ENCODE assay signal across 23 cellular contexts in the genomic region with DNA sequence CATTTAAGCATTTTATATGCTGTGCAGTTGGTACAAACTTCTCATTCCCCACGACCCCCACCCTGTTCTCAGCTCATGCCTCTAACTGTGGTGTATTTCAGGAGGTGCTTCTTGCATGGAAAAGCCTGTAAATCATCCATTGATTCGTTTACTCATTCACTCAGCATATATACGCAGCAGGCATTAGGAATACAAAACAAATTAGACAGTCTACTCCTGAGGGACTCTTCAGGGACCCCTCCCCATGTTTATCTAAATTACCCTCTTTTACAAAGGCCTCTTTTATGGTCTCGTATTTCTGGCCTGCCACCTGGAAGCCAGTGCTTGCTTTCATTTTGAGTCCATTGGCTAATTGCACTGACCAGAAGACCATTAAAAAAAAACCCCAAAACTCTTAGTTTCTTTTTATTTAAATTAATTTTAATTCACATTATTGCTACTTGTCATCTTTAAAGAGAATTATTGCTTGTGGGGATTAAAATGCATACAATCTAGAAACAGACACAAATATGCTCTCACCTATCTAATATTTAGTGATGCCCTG.
DNase-seq lines count a peak whose midpoint lies in the region; ATAC-seq lines count a peak whose summit lies in the region.
"Had no signal": no experiment of that assay in that cellular context is flagged by ENCODE, and none has a peak within 500 bp of the region (broad histone marks: within the 10 kb centered on the region; RNA-seq: fewer than 3 reads in every experiment).

No MANE protein-coding gene starts in this region.

- peak; percentile 20 for DNase-seq in NCI-H510A treated with DMSO at 0.1 percent for 48 hours (lab: John Stamatoyannopoulos, UW)
- no peak for DNase-seq in NCI-H510A (lab: John Stamatoyannopoulos, UW)
- peak; percentile 10 for DNase-seq in NCI-H345 treated with DMSO at 0.1 percent for 48 hours (lab: John Stamatoyannopoulos, UW; ENCODE audit: unreplicated experiment)
- DNase-seq in NCI-H524 (lab: John Stamatoyannopoulos, UW), result no peak
- DNase-seq in DMS153 treated with DMSO at 0.1 percent for 48 hours (lab: John Stamatoyannopoulos, UW; ENCODE audit: unreplicated experiment), result no peak
- DNase-seq: activated CD4-positive, alpha-beta T cell treated with anti-CD3 and anti-CD28 coated beads for 48 hours; activated gamma-delta T cell; activated T-cell treated with anti-CD3 and anti-CD28 coated beads, Interleukin-2, amount 50 U/mL, for 1 hour; HFFc6; hypothalamus; immature natural killer cell; Kasumi-1; OCI-M1 had no signal

- no peak overlapping the region for H3K4me3 Mint-ChIP-seq in stimulated activated memory B cell treated with anti-CD40 and anti-IgM and Interleukin-4, amounts not matched to agents 10 μg/mL and 1 μg/mL and 100 μg/mL, for 72 hours
- H3K4me3 Mint-ChIP-seq: HFFc6; immature natural killer cell; memory B cell; stimulated activated naive CD8-positive, alpha-beta T cell treated with anti-CD3 and anti-CD28 coated beads, Interleukin-15, Interleukin-2, amounts not matched to agents 100 ng/mL and 50 ng/mL, for 24 hours; T-helper 2 cell treated with Interferon-gamma antibody and Interleukin-4, amounts not matched to agents 5 μg/mL and 100 μg/mL, for 36 hours had no signal

- no peak for ATAC-seq in stimulated activated memory B cell treated with anti-CD40 and anti-IgM and Interleukin-4, amounts not matched to agents 10 μg/mL and 1 μg/mL and 100 μg/mL, for 72 hours
- no peak for ATAC-seq in HG03025 (IDR thresholded peaks at IDR 0.05; ENCODE audit: low FRiP score, unreplicated experiment)
- ATAC-seq: left lobe of liver had no signal

- H3K36me3 Mint-ChIP-seq in stimulated activated memory B cell treated with anti-CD40 and anti-IgM and Interleukin-4, amounts not matched to agents 10 μg/mL and 1 μg/mL and 100 μg/mL, for 72 hours, result no peaks in the 10 kb centered on the region
- H3K36me3 Mint-ChIP-seq: immature natural killer cell, memory B cell had no signal

- H3K36me3 ChIP-seq in ectodermal cell (ENCODE audit: control insufficient read depth, insufficient read depth, low read length), result no peaks in the 10 kb centered on the region
- H3K36me3 ChIP-seq: thoracic aorta, vagina had no signal

- H3K4me3 ChIP-seq in ectodermal cell (ENCODE audit: insufficient read depth, low read depth, low read length), result no peak overlapping the region
- H3K4me3 ChIP-seq: thoracic aorta, vagina had no signal

- H3K9me3 ChIP-seq in ectodermal cell (ENCODE audit: control insufficient read depth, low read length), result peaks cover 2% of the 10 kb centered on the region
- H3K9me3 ChIP-seq: thoracic aorta, vagina had no signal

- H3K4me1 Mint-ChIP-seq in stimulated activated memory B cell treated with anti-CD40 and anti-IgM and Interleukin-4, amounts not matched to agents 10 μg/mL and 1 μg/mL and 100 μg/mL, for 72 hours, result no peaks in the 10 kb centered on the region
- H3K4me1 Mint-ChIP-seq: immature natural killer cell, memory B cell had no signal

- 65 to 72% methylated on average over 4 of the region's 4 CpGs for WGBS in ectodermal cell, 2 experiments

- H3K27ac ChIP-seq in ectodermal cell (ENCODE audit: insufficient read depth, low read depth, low read length, poor library complexity, severe bottlenecking), result peak overlapping the region; percentile 16
- H3K27ac ChIP-seq: thoracic aorta, vagina, VCaP had no signal

- no peaks in the 10 kb centered on the region for H3K9me3 Mint-ChIP-seq in stimulated activated memory B cell treated with anti-CD40 and anti-IgM and Interleukin-4, amounts not matched to agents 10 μg/mL and 1 μg/mL and 100 μg/mL, for 72 hours
- H3K9me3 Mint-ChIP-seq: HFFc6; stimulated activated naive CD8-positive, alpha-beta T cell treated with anti-CD3 and anti-CD28 coated beads, Interleukin-15, Interleukin-2, amounts not matched to agents 100 ng/mL and 50 ng/mL, for 24 hours; T-helper 2 cell treated with Interferon-gamma antibody and Interleukin-4, amounts not matched to agents 5 μg/mL and 100 μg/mL, for 36 hours had no signal

- H3K27me3 ChIP-seq in ectodermal cell (ENCODE audit: control insufficient read depth, insufficient read depth, low read length, poor library complexity, severe bottlenecking), result no peaks in the 10 kb centered on the region
- H3K27me3 ChIP-seq: vagina had no signal

- H3K4me1 ChIP-seq in ectodermal cell (ENCODE audit: control insufficient read depth, insufficient read depth, low read length), result peaks cover 44% of the 10 kb centered on the region
- H3K4me1 ChIP-seq: vagina had no signal

- no peak overlapping the region for H3K27ac Mint-ChIP-seq in stimulated activated memory B cell treated with anti-CD40 and anti-IgM and Interleukin-4, amounts not matched to agents 10 μg/mL and 1 μg/mL and 100 μg/mL, for 72 hours
- H3K27ac Mint-ChIP-seq: HFFc6; immature natural killer cell; memory B cell; stimulated activated naive CD8-positive, alpha-beta T cell treated with anti-CD3 and anti-CD28 coated beads, Interleukin-15, Interleukin-2, amounts not matched to agents 100 ng/mL and 50 ng/mL, for 24 hours; T-helper 2 cell treated with Interferon-gamma antibody and Interleukin-4, amounts not matched to agents 5 μg/mL and 100 μg/mL, for 36 hours had no signal

- H3K27me3 Mint-ChIP-seq in stimulated activated memory B cell treated with anti-CD40 and anti-IgM and Interleukin-4, amounts not matched to agents 10 μg/mL and 1 μg/mL and 100 μg/mL, for 72 hours, result peaks cover 28% of the 10 kb centered on the region
- H3K27me3 Mint-ChIP-seq: stimulated activated naive CD8-positive, alpha-beta T cell treated with anti-CD3 and anti-CD28 coated beads, Interleukin-15, Interleukin-2, amounts not matched to agents 100 ng/mL and 50 ng/mL, for 24 hours had no signal

Comparison
In these comparisons a context has a peak if more than half of its experiments do, and no peak if none do; other contexts are left out.
1. DNase-seq: peak in NCI-H510A treated with DMSO at 0.1 percent for 48 hours (single experiment) and NCI-H345 treated with DMSO at 0.1 percent for 48 hours (single experiment); none in NCI-H510A (single experiment), NCI-H524 (0 of 2) and DMS153 treated with DMSO at 0.1 percent for 48 hours (single experiment).